ENCODE assay signal across 23 cellular contexts in genomic region chr12:48736456-48736855, GRCh38. TPM values are rescaled to one million over a fixed set of nuclear protein-coding genes. Genes with fewer than 3 reads are reported as not detected.
DNase-seq lines count a peak whose midpoint lies in the region; ATAC-seq, FAIRE-seq and TF ChIP-seq lines count a peak whose summit lies in the region.
"Had no signal": no experiment of that assay in that cellular context is flagged by ENCODE, and none has a peak within 500 bp of the region (broad histone marks: within the 10 kb centered on the region; RNA-seq: fewer than 3 reads in every experiment).

No MANE protein-coding gene starts in this region.

- H3K9me3 ChIP-seq in A549 (no peaks in the 10 kb centered on the region), HEK293 (ENCODE audit: control insufficient read depth, insufficient read depth, low read depth, low read length) (no peaks in the 10 kb centered on the region), psoas muscle (no peaks in the 10 kb centered on the region)
- H3K9me3 ChIP-seq: BLaER1 treated with 17β-estradiol and CSF1 and Interleukin-3, amounts not matched to agents 10 nM and 100 nM; Caco-2 had no signal

- TF ChIP-seq CTCF in A549 (IDR thresholded peaks at IDR 0.05) (no peak), HEK293 (tag by site-specific recombination; IDR thresholded peaks at IDR 0.05) (no peak), psoas muscle (IDR thresholded peaks at IDR 0.05) (no peak)

- H3K4me3 ChIP-seq in A549 (no peak overlapping the region), HEK293 (ENCODE audit: low read depth, low read length) (no peak overlapping the region), psoas muscle (no peak overlapping the region)
- H3K4me3 ChIP-seq: BLaER1 treated with 17β-estradiol and CSF1 and Interleukin-3, amounts not matched to agents 10 nM and 100 nM had no signal

- intact Hi-C loops in psoas muscle (cut with DNase I) = no loop called here

- peaks cover 0 to 7% (median 0%) of the 10 kb centered on the region in 3 donors for H3K27me3 ChIP-seq in psoas muscle (ENCODE audit: insufficient read depth in 3 of 3, low read length in 2 of 3)
- H3K27me3 ChIP-seq: BLaER1 treated with 17β-estradiol and CSF1 and Interleukin-3, amounts not matched to agents 10 nM and 100 nM had no signal

- peak overlapping the region; percentile 43 for H3K27ac Mint-ChIP-seq in stimulated activated effector memory CD8-positive, alpha-beta T cell treated with anti-CD3 and anti-CD28 coated beads, Interleukin-12 subunit alpha, Interleukin-12 subunit beta, amount 100 ng/mL, for 72 hours
- H3K27ac Mint-ChIP-seq: B cell; CD4-positive, alpha-beta T cell; CD8-positive, alpha-beta T cell had no signal

- TF ChIP-seq POLR2A in A549 (IDR thresholded peaks at IDR 0.05; ENCODE audit: low read length) = no peak

- H3K36me3 Mint-ChIP-seq in stimulated activated effector memory CD8-positive, alpha-beta T cell treated with anti-CD3 and anti-CD28 coated beads, Interleukin-12 subunit alpha, Interleukin-12 subunit beta, amount 100 ng/mL, for 72 hours = no peaks in the 10 kb centered on the region
- H3K36me3 Mint-ChIP-seq: CD8-positive, alpha-beta T cell had no signal

- TF ChIP-seq EP300 in A549 (IDR thresholded peaks at IDR 0.05) = no peak
- no peak for TF ChIP-seq EP300 in Ishikawa (IDR thresholded peaks at IDR 0.05; ENCODE audit: borderline replicate concordance)

- no peak overlapping the region for H3K4me2 ChIP-seq in A549
- H3K4me2 ChIP-seq: BLaER1 treated with 17β-estradiol and CSF1 and Interleukin-3, amounts not matched to agents 10 nM and 100 nM had no signal

- no peak for TF ChIP-seq RAD21 in A549 (conservative IDR thresholded peaks at IDR 0.05 in 1 of 2, IDR thresholded peaks at IDR 0.05 in 1 of 2)
- no peak for TF ChIP-seq RAD21 in Ishikawa (IDR thresholded peaks at IDR 0.05; ENCODE audit: low read depth)

- CTCF ChIA-PET in A549 (lab: Yijun Ruan, JAX) (interaction anchor here (0.6 to 2.0 kb wide), 10 partner anchors 11 to 339 kb away, joined by 3 to 7 read pairs (median 4); no protein-coding TSS in a partner anchor), HEK293 (lab: Yijun Ruan, JAX) (interaction anchor here (2.1 kb wide), 1 partner anchor 17 kb away, joined by 7 read pairs; no protein-coding TSS in a partner anchor)

- POLR2A ChIA-PET in A549 (lab: Yijun Ruan, JAX) (no interaction called here), HEK293 (lab: Yijun Ruan, JAX) (interaction anchor here (1.2 kb wide), 1 partner anchor 54 kb away, joined by 4 read pairs; the partner anchor contains the start of gene KANSL2)

- no peaks in the 10 kb centered on the region for H3K36me3 ChIP-seq in HEK293 (ENCODE audit: control insufficient read depth in 2 of 2, insufficient read depth in 1 of 2, low read length in 2 of 2)
- H3K36me3 ChIP-seq in psoas muscle (ENCODE audit: insufficient read depth in 1 of 2, low read depth in 1 of 2) = no peaks in the 10 kb centered on the region
- H3K36me3 ChIP-seq: BLaER1 treated with 17β-estradiol and CSF1 and Interleukin-3, amounts not matched to agents 10 nM and 100 nM had no signal

- H3K4me1 ChIP-seq in A549 (no peaks in the 10 kb centered on the region), HEK293 (ENCODE audit: control insufficient read depth, insufficient read depth, low read length) (no peaks in the 10 kb centered on the region), psoas muscle (no peaks in the 10 kb centered on the region)
- H3K4me1 ChIP-seq: BLaER1 treated with 17β-estradiol and CSF1 and Interleukin-3, amounts not matched to agents 10 nM and 100 nM had no signal

- no peaks in the 10 kb centered on the region for H3K4me1 Mint-ChIP-seq in stimulated activated effector memory CD8-positive, alpha-beta T cell treated with anti-CD3 and anti-CD28 coated beads, Interleukin-12 subunit alpha, Interleukin-12 subunit beta, amount 100 ng/mL, for 72 hours
- H3K4me1 Mint-ChIP-seq: B cell had no signal

- H3K4me3 Mint-ChIP-seq in stimulated activated effector memory CD8-positive, alpha-beta T cell treated with anti-CD3 and anti-CD28 coated beads, Interleukin-12 subunit alpha, Interleukin-12 subunit beta, amount 100 ng/mL, for 72 hours = no peak overlapping the region
- H3K4me3 Mint-ChIP-seq: B cell; CD4-positive, alpha-beta T cell; CD8-positive, alpha-beta T cell had no signal

- H3K9me3 Mint-ChIP-seq in stimulated activated effector memory CD8-positive, alpha-beta T cell treated with anti-CD3 and anti-CD28 coated beads, Interleukin-12 subunit alpha, Interleukin-12 subunit beta, amount 100 ng/mL, for 72 hours = no peaks in the 10 kb centered on the region
- H3K9me3 Mint-ChIP-seq: CD4-positive, alpha-beta T cell; CD8-positive, alpha-beta T cell had no signal

- ATAC-seq in A549 = peak; percentile 19 to 37; a peak in 1 of 6 replicates
- no peak for ATAC-seq in stimulated activated effector memory CD8-positive, alpha-beta T cell treated with anti-CD3 and anti-CD28 coated beads, Interleukin-12 subunit alpha, Interleukin-12 subunit beta, amount 100 ng/mL, for 72 hours
- ATAC-seq in HG02870 (IDR thresholded peaks at IDR 0.05; ENCODE audit: unreplicated experiment) = no peak
- no peak for ATAC-seq in HG03342 (IDR thresholded peaks at IDR 0.05; ENCODE audit: unreplicated experiment)
- ATAC-seq in psoas muscle = no peak
- ATAC-seq: CD8-positive, alpha-beta T cell had no signal

- FAIRE-seq in A549 (lab: Jason Lieb, UNC) = no peak
- FAIRE-seq: A204.1, D721Med, G401.6, GM12891, GM19239 had no signal

- 5% methylated on average over 1 of the region's 1 CpG for WGBS in A549 (ENCODE audit: missing lambda C conversion rate)
- 26 to 48% (median 38%) methylated on average over 1 of the region's 1 CpG for WGBS in psoas muscle, 3 donors

- no peak overlapping the region for H3K27ac ChIP-seq in A549
- H3K27ac ChIP-seq in HEK293 (ENCODE audit: extremely low read depth, low read depth, low read length) = no peak overlapping the region
- H3K27ac ChIP-seq in psoas muscle = no peak overlapping the region
- H3K27ac ChIP-seq: BLaER1 treated with 17β-estradiol and CSF1 and Interleukin-3, amounts not matched to agents 10 nM and 100 nM; C4-2B had no signal

- no peak for DNase-seq in A549 (ENCODE audit: low read depth in 1 of 2, low spot score in 1 of 2)
- no peak for DNase-seq in stimulated activated effector memory CD8-positive, alpha-beta T cell treated with anti-CD3 and anti-CD28 coated beads, Interleukin-12 subunit alpha, Interleukin-12 subunit beta, amount 100 ng/mL, for 72 hours (ENCODE audit: low spot score in 2 of 2)
- DNase-seq in psoas muscle = no peak
- DNase-seq: 8988T; AML-193; Caco-2; Calu3; CD4-positive, alpha-beta T cell; CD8-positive, alpha-beta T cell; DMS79 treated with DMSO at 0.1 percent for 48 hours; GF-D8 had no signal

TF ChIP-seq in A549, 52 proteins besides CTCF, POLR2A, EP300 and RAD21 (continues in another document):
- TF ChIP-seq EHF (CRISPR knock-in tag; IDR thresholded peaks at IDR 0.05) = no peak

TF ChIP-seq in HEK293, 187 proteins besides CTCF, POLR2A, EP300 and RAD21 (continues in another document):
- 0 out of 2 replicates have a peak, but pooled peaks have one; percentile 12 for TF ChIP-seq SCRT2 (tag by site-specific recombination; IDR thresholded peaks at IDR 0.05)
- no peak for TF ChIP-seq ZNF664 (tag by site-specific recombination; IDR thresholded peaks at IDR 0.05)
- no peak for TF ChIP-seq ZNF19 (tag by site-specific recombination; IDR thresholded peaks at IDR 0.05; ENCODE audit: low read depth)
- TF ChIP-seq ZNF596 (tag by site-specific recombination; IDR thresholded peaks at IDR 0.05) = no peak

TF ChIP-seq in Ishikawa, 13 proteins besides CTCF, POLR2A, EP300 and RAD21 (continues in another document):
- TF ChIP-seq EGR1 (IDR thresholded peaks at IDR 0.05) (no peak), CEBPB (IDR thresholded peaks at IDR 0.05) (peak; percentile 59; the same call in 1 of the 2 replicates)

RNA-seq across cellular contexts. Expression of gene CCNT1, which starts 19.9 kb away (rescaled TPM):
- 54.5 and 56.2 TPM in 2 replicates for polyA plus RNA-seq in A549 (2011; rRNA removed)
- 4.4 and 5.3 TPM in 2 replicates for polyA plus RNA-seq in A549 (2012; cell fraction: cytosol; rRNA removed)
- 7.4 and 12.6 TPM in 2 replicates for polyA plus RNA-seq in A549 (2012; cell fraction: nucleus; rRNA removed)
- polyA plus RNA-seq in A549 (2017; fragmentation: RNase III; extraction: RNeasy Plus Mini Kit Qiagen cat#74134 plus additional on column Dnase treatment) = 12.9 to 13.0 TPM (median 13.0 TPM) in 3 replicates
- polyA minus RNA-seq in A549 (2011; rRNA and poly(A)+ RNA removed) = 69.4 and 76.3 TPM in 2 replicates
- total RNA-seq in psoas muscle = 10 to 100 TPM; 25.9 to 31.8 (median 28.7) TPM
- polyA plus RNA-seq in psoas muscle = 10 to 100 TPM in 1 of 3 donors, 1 to 10 TPM in 2; 5.2 to 17.0 (median 6.1) TPM

RNA-seq across cellular contexts. Expression of gene ADCY6, which starts 52.4 kb away (rescaled TPM):
- 16.3 and 20.9 TPM in 2 replicates for polyA plus RNA-seq in A549 (2011; rRNA removed)
- 15.4 and 20.4 TPM in 2 replicates for polyA plus RNA-seq in A549 (2012; cell fraction: cytosol; rRNA removed)
- 49.3 and 50.2 TPM in 2 replicates for polyA plus RNA-seq in A549 (2012; cell fraction: nucleus; rRNA removed)
- 18.2 to 20.8 TPM (median 19.8 TPM) in 3 replicates for polyA plus RNA-seq in A549 (2017; fragmentation: RNase III; extraction: RNeasy Plus Mini Kit Qiagen cat#74134 plus additional on column Dnase treatment)
- polyA minus RNA-seq in A549 (2011; rRNA and poly(A)+ RNA removed) = 27.1 and 33.7 TPM in 2 replicates
- total RNA-seq in psoas muscle = 10 to 100 TPM; 13.1 to 18.9 (median 13.4) TPM
- polyA plus RNA-seq in psoas muscle = 1 to 10 TPM; 5.3 to 9.2 (median 7.6) TPM
- total RNA-seq: B cell; CD4-positive, alpha-beta T cell; CD8-positive, alpha-beta T cell had no signal

RNA-seq across cellular contexts. Expression of gene KANSL2, which starts 54.4 kb away (rescaled TPM):
- 59.4 and 62.8 TPM in 2 replicates for polyA plus RNA-seq in A549 (2011; rRNA removed)
- 38.6 and 39.2 TPM in 2 replicates for polyA plus RNA-seq in A549 (2012; cell fraction: cytosol; rRNA removed)
- 35.2 and 40.2 TPM in 2 replicates for polyA plus RNA-seq in A549 (2012; cell fraction: nucleus; rRNA removed)
- 30.2 to 31.4 TPM (median 30.3 TPM) in 3 replicates for polyA plus RNA-seq in A549 (2017; fragmentation: RNase III; extraction: RNeasy Plus Mini Kit Qiagen cat#74134 plus additional on column Dnase treatment)
- 93.9 and 98.2 TPM in 2 replicates for polyA minus RNA-seq in A549 (2011; rRNA and poly(A)+ RNA removed)
- total RNA-seq in psoas muscle = 10 to 100 TPM; 30.7 to 59.4 (median 33.4) TPM
- 10 to 100 TPM; 34.1 to 88.1 (median 57.1) TPM for polyA plus RNA-seq in psoas muscle

Comparison
In these comparisons a context has a peak if more than half of its experiments do, and no peak if none do; other contexts are left out.
1. ATAC-seq: peak in A549 (2 of 2); none in stimulated activated effector memory CD8-positive, alpha-beta T cell treated with anti-CD3 and anti-CD28 coated beads, Interleukin-12 subunit alpha, Interleukin-12 subunit beta, amount 100 ng/mL, for 72 hours (single experiment), HG02870 (single experiment), HG03342 (single experiment) and psoas muscle (0 of 4).
2. Of the 5 proteins assayed by ChIP-seq in both HEK293 and A549: peak only in HEK293: none; only in A549: none; in both: REST; in neither: 4.